Comparison of ENCODE assay signal across 8 cellular contexts in the genomic region with DNA sequence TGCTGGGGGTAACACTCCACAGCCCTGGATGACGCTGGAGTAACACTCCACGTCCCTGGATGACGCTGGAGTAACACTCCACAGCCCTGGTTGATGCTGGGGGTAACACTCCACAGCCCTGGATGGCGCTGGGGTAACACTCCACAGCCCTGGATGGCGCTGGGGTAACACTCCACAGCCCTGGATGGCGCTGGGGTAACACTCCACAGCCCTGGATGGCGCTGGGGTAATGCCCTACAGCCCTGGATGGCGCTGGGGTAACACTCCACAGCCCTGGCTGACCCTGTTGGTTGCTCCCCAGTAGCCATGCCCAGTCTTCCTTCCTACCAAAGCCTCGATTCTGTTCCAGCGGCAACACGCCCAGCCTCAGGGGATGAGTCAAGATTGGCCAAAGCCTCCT. TPM values are rescaled to one million over a fixed set of nuclear protein-coding genes. Genes with fewer than 3 reads are reported as not detected.
DNase-seq lines count a peak whose midpoint lies in the region; ATAC-seq, FAIRE-seq and TF ChIP-seq lines count a peak whose summit lies in the region.
"Not testable (repeated sequence)": the region's sequence is repeated elsewhere in the genome, so short reads cannot be mapped to it uniquely, and the experiment has no call there.

No MANE protein-coding gene starts in this region.

- not testable (repeated sequence) for H3K27me3 ChIP-seq in SK-N-SH (ENCODE audit: insufficient read depth); aorta (ENCODE audit: control insufficient read depth in 1 of 2, insufficient read depth in 2 of 2, low read length in 1 of 2)
- H3K27me3 ChIP-seq in astrocyte (ENCODE audit: insufficient read depth, low read length): peaks cover 30% of the 10 kb centered on the region
- peaks cover 19% of the 10 kb centered on the region for H3K27me3 ChIP-seq in gastroesophageal sphincter
- peaks cover 19% of the 10 kb centered on the region for H3K27me3 ChIP-seq in lower lobe of right lung (ENCODE audit: low read depth)

- TF ChIP-seq POLR2A in gastroesophageal sphincter (IDR thresholded peaks at IDR 0.05): not testable (repeated sequence)

- DNase-seq in GM12865 (ENCODE audit: low read depth) (peak; percentile 62), SK-N-SH (peak; percentile 59), astrocyte (ENCODE audit: low read depth) (peak; percentile 17), lower lobe of right lung (peak; percentile 67), aorta (peak in 1 of 2 donors; percentile 66)
- peak; percentile 9 to 31 for DNase-seq in stimulated activated CD4-positive, alpha-beta T cell treated with anti-CD3 and anti-CD28 coated beads, Interleukin-12 subunit alpha, Interleukin-12 subunit beta, amount 100 ng/mL, for 24 hours (ENCODE audit: low read depth in 2 of 2)

- not testable (repeated sequence) for H3K9me3 ChIP-seq in SK-N-SH; astrocyte (ENCODE audit: insufficient read depth, low read depth, low read length); gastroesophageal sphincter; lower lobe of right lung; aorta (ENCODE audit: control insufficient read depth, low read length)

- H3K9ac ChIP-seq in SK-N-SH; astrocyte (ENCODE audit: low read length): not testable (repeated sequence)

- TF ChIP-seq RAD21 in SK-N-SH (IDR thresholded peaks at IDR 0.05; ENCODE audit: low read length): not testable (repeated sequence)

- not testable (repeated sequence) for H3K4me1 Mint-ChIP-seq in astrocyte (ENCODE audit: low read depth, unreplicated experiment)

- WGBS in SK-N-SH (ENCODE audit: low lambda C conversion rate): 57% methylated on average over 8 of the region's 11 CpGs
- WGBS in gastroesophageal sphincter (ENCODE audit: low coverage in 1 of 2), 2 donors: 78 to 82% methylated on average over 6 to 7 of the region's 11 CpGs
- 89 to 91% methylated on average over 11 of the region's 11 CpGs for WGBS in aorta, 2 donors

- peak; percentile 84 for FAIRE-seq in astrocyte (lab: Jason Lieb, UNC)

- not testable (repeated sequence) for TF ChIP-seq EP300 in SK-N-SH (IDR thresholded peaks at IDR 0.05; ENCODE audit: borderline replicate concordance in 1 of 2, low read depth in 1 of 2, low read length in 1 of 2); gastroesophageal sphincter (IDR thresholded peaks at IDR 0.05)

- H3K4me3 ChIP-seq in GM12865 (ENCODE audit: low read depth, low read length); SK-N-SH (ENCODE audit: low read depth in 2 of 2, low read length in 1 of 2); astrocyte (ENCODE audit: insufficient read depth, low read depth, low read length); gastroesophageal sphincter; lower lobe of right lung; aorta (ENCODE audit: low read length in 2 of 2): not testable (repeated sequence)

- CTCF ChIA-PET in SK-N-SH (lab: Yijun Ruan, JAX): interaction anchor here (3.7 to 11.7 kb wide), 2 partner anchors 303 to 306 kb away, joined by 21 to 265 read pairs; no protein-coding TSS in a partner anchor

- not testable (repeated sequence) for H3K9me2 ChIP-seq in SK-N-SH

- H3K36me3 ChIP-seq in SK-N-SH (replicated peaks in 1 of 2; ENCODE audit: control insufficient read depth in 1 of 2, insufficient read depth in 2 of 2, low read length in 1 of 2); astrocyte (ENCODE audit: insufficient read depth, low read length); gastroesophageal sphincter; lower lobe of right lung; aorta (ENCODE audit: control insufficient read depth in 1 of 2, insufficient read depth in 2 of 2, low read length in 1 of 2): not testable (repeated sequence)

- not testable (repeated sequence) for H3F3A ChIP-seq in SK-N-SH (replicated peaks; ENCODE audit: insufficient read depth)

- not testable (repeated sequence) for H3K4me3 Mint-ChIP-seq in astrocyte (ENCODE audit: unreplicated experiment)

- peak overlapping the region; percentile 53 for H3K27ac Mint-ChIP-seq in astrocyte (ENCODE audit: unreplicated experiment)

- TF ChIP-seq CTCF in GM12865 (IDR thresholded peaks at IDR 0.05; ENCODE audit: insufficient read depth, low read depth, low read length, missing control alignments); SK-N-SH (IDR thresholded peaks at IDR 0.05); astrocyte (IDR thresholded peaks at IDR 0.05; ENCODE audit: insufficient read depth, low read depth, low read length); gastroesophageal sphincter (IDR thresholded peaks at IDR 0.05); lower lobe of right lung (IDR thresholded peaks at IDR 0.05): not testable (repeated sequence)

- H3K36me3 Mint-ChIP-seq in astrocyte (ENCODE audit: low read depth, unreplicated experiment): not testable (repeated sequence)

- peak; percentile 51 for ATAC-seq in HG03159 (IDR thresholded peaks at IDR 0.05; ENCODE audit: unreplicated experiment)
- ATAC-seq in gastroesophageal sphincter: peak; percentile 75
- peak; percentile 59 to 94 for ATAC-seq in lower lobe of right lung
- peak; percentile 98 for ATAC-seq in aorta (ENCODE audit: low FRiP score)

- H3K4me1 ChIP-seq in SK-N-SH (ENCODE audit: control insufficient read depth in 1 of 2, insufficient read depth in 2 of 2, low read depth in 1 of 2, low read length in 1 of 2) (peaks cover 0 to 16% of the 10 kb centered on the region in 2 experiments; a peak in 1 of 4 replicates), gastroesophageal sphincter (peaks cover 0 to 15% (median 6%) of the 10 kb centered on the region in 3 donors)
- not testable (repeated sequence) for H3K4me1 ChIP-seq in astrocyte (ENCODE audit: insufficient read depth, low read length); lower lobe of right lung; aorta (ENCODE audit: control insufficient read depth in 1 of 2, insufficient read depth in 2 of 2, low read length in 2 of 2)

- H3K27ac ChIP-seq in SK-N-SH (ENCODE audit: low read depth in 2 of 2, low read length in 1 of 2); astrocyte (ENCODE audit: low read depth, low read length); gastroesophageal sphincter; lower lobe of right lung; aorta (ENCODE audit: low read depth in 1 of 2, low read length in 2 of 2): not testable (repeated sequence)

- H3K9me3 Mint-ChIP-seq in astrocyte (ENCODE audit: unreplicated experiment): not testable (repeated sequence)

- H2AFZ ChIP-seq in SK-N-SH (ENCODE audit: low read depth); astrocyte (ENCODE audit: low read depth, low read length): not testable (repeated sequence)

- intact Hi-C loops in lower lobe of right lung (cut with DNase I): not testable (repeated sequence)
- intact Hi-C loops in aorta (cut with DNase I): loop anchor here in 1 of 2 donors (5.0 to 10.0 kb wide), 2 partner anchors 121 to 303 kb away; no protein-coding TSS in a partner anchor

- POLR2A ChIA-PET in SK-N-SH (lab: Yijun Ruan, JAX): not testable (repeated sequence)

- H3K27me3 Mint-ChIP-seq in astrocyte (ENCODE audit: low read depth, unreplicated experiment): peaks cover 66% of the 10 kb centered on the region

- not testable (repeated sequence) for H3K79me2 ChIP-seq in SK-N-SH (ENCODE audit: insufficient read depth); astrocyte (ENCODE audit: insufficient read depth, low read length)

- H4K20me1 ChIP-seq in SK-N-SH (ENCODE audit: insufficient read depth); astrocyte (ENCODE audit: insufficient read depth, low read length): not testable (repeated sequence)

- H3K4me2 ChIP-seq in SK-N-SH; astrocyte (ENCODE audit: low read length): not testable (repeated sequence)

RNA-seq across cellular contexts. Expression of gene COL23A1, which starts 4.7 kb away (rescaled TPM):
- polyA plus RNA-seq in SK-N-SH (2012; rRNA removed) (0.03 and 0.10 TPM in 2 replicates), aorta (1 to 10 TPM in 1 of 2 donors, not detected in 1; 1.1 TPM)
- 0.05 and 0.08 TPM in 2 replicates for polyA plus RNA-seq in SK-N-SH (2012; cell fraction: cytosol; rRNA removed)
- 0.05 and 0.14 TPM in 2 replicates for polyA plus RNA-seq in SK-N-SH (2012; cell fraction: nucleus; rRNA removed)
- total RNA-seq in astrocyte (0.16 and 0.19 TPM in 2 replicates), gastroesophageal sphincter (1 to 10 TPM in 3 of 4 donors, under 1 TPM in 1; 0.93 to 4.6 (median 2.4) TPM), lower lobe of right lung (1.2 TPM), aorta (1 to 10 TPM in 1 of 2 donors, under 1 TPM in 1; 0.36 to 1.5 TPM)

RNA-seq across cellular contexts. Expression of gene CLK4, which starts 41.4 kb away (rescaled TPM):
- 7.5 and 10.1 TPM in 2 replicates for polyA plus RNA-seq in SK-N-SH (2012; rRNA removed)
- 4.6 and 5.3 TPM in 2 replicates for polyA plus RNA-seq in SK-N-SH (2012; cell fraction: cytosol; rRNA removed)
- polyA plus RNA-seq in SK-N-SH (2012; cell fraction: nucleus; rRNA removed): 19.8 and 43.7 TPM in 2 replicates
- total RNA-seq in astrocyte: 15.4 and 16.5 TPM in 2 replicates
- total RNA-seq in gastroesophageal sphincter: 10 to 100 TPM; 16.0 to 59.0 (median 27.2) TPM
- total RNA-seq in lower lobe of right lung: 34.1 TPM
- 10 to 100 TPM; 26.3 to 39.5 TPM for total RNA-seq in aorta
- 10 to 100 TPM; 11.6 to 36.9 TPM for polyA plus RNA-seq in aorta
